ENCODE assay signal across 12 cellular contexts in genomic region chr7:151427705-151428392, GRCh38. TPM values are rescaled to one million over a fixed set of nuclear protein-coding genes. Genes with fewer than 3 reads are reported as not detected.
A peak's percentile ranks its signal among the peaks of the same experiment; 100 is the strongest.
DNase-seq lines count a peak whose midpoint lies in the region; ATAC-seq, FAIRE-seq and TF ChIP-seq lines count a peak whose summit lies in the region.
"Had no signal": no experiment of that assay in that cellular context is flagged by ENCODE, and none has a peak within 500 bp of the region (broad histone marks: within the 10 kb centered on the region; RNA-seq: fewer than 3 reads in every experiment).

No MANE protein-coding gene starts in this region.

- DNase-seq in T-helper 1 cell (no peak), NCI-H2029 treated with DMSO at 0.1 percent for 48 hours (lab: John Stamatoyannopoulos, UW) (peak; percentile 60), NCI-H2081 treated with DMSO at 0.1 percent for 48 hours (lab: John Stamatoyannopoulos, UW) (no peak), OCI-LY7 (ENCODE audit: low spot score) (no peak)
- no peak for DNase-seq in stimulated activated effector memory CD8-positive, alpha-beta T cell treated with anti-CD3 and anti-CD28 coated beads, Interleukin-12 subunit alpha, Interleukin-12 subunit beta, amount 100 ng/mL, for 72 hours (ENCODE audit: low spot score in 2 of 2)
- DNase-seq in activated CD4-positive, alpha-beta T cell treated with anti-CD3 and anti-CD28 coated beads for 4 hours: no peak
- DNase-seq: activated CD4-positive, alpha-beta T cell treated with anti-CD3 and anti-CD28 coated beads for 48 hours; HCEC 1CT; stimulated activated CD4-positive, alpha-beta T cell treated with anti-CD3 and anti-CD28 coated beads, Interleukin-1b, Interleukin-23, amount 100 ng/mL, for 48 hours had no signal

- no peak for ATAC-seq in stimulated activated effector memory CD8-positive, alpha-beta T cell treated with anti-CD3 and anti-CD28 coated beads, Interleukin-12 subunit alpha, Interleukin-12 subunit beta, amount 100 ng/mL, for 72 hours

- H3K4me1 Mint-ChIP-seq in T-helper 1 cell treated with Interleukin-12 subunit alpha and Interleukin-12 subunit beta and Interleukin-4 antibody, amounts not matched to agents 30 μg/mL and 1 μg/mL, for 36 hours (ENCODE audit: low read depth): peaks cover 22% of the 10 kb centered on the region
- peaks cover 39% of the 10 kb centered on the region for H3K4me1 Mint-ChIP-seq in stimulated activated effector memory CD8-positive, alpha-beta T cell treated with anti-CD3 and anti-CD28 coated beads, Interleukin-12 subunit alpha, Interleukin-12 subunit beta, amount 100 ng/mL, for 72 hours

- no peaks in the 10 kb centered on the region for H3K9me2 ChIP-seq in OCI-LY7 (ENCODE audit: insufficient read depth, low read length)

- POLR2A ChIA-PET in OCI-LY7 (lab: Charles Lee): interaction anchor here (0.7 kb wide), 1 partner anchor 75 kb away, joined by 3 read pairs; no protein-coding TSS in a partner anchor

- intact Hi-C loops in OCI-LY7 (cut with micrococcal nuclease; ENCODE audit: unreplicated experiment): no loop called here

- no peaks in the 10 kb centered on the region for H3K9me3 ChIP-seq in OCI-LY7 (ENCODE audit: low read length)
- H3K9me3 ChIP-seq: adrenal gland had no signal

- BruUV-seq in OCI-LY7 (replicated peaks; lab: Mats Ljungman, UMichigan): no TSS peak

- no peaks in the 10 kb centered on the region for H4K20me1 ChIP-seq in OCI-LY7 (ENCODE audit: insufficient read depth, low read length)

- H3K27ac Mint-ChIP-seq in T-helper 1 cell treated with Interleukin-12 subunit alpha and Interleukin-12 subunit beta and Interleukin-4 antibody, amounts not matched to agents 30 μg/mL and 1 μg/mL, for 36 hours: peak overlapping the region; percentile 20
- peak overlapping the region; percentile 43 for H3K27ac Mint-ChIP-seq in stimulated activated effector memory CD8-positive, alpha-beta T cell treated with anti-CD3 and anti-CD28 coated beads, Interleukin-12 subunit alpha, Interleukin-12 subunit beta, amount 100 ng/mL, for 72 hours

- no peak overlapping the region for H3K4me3 Mint-ChIP-seq in T-helper 1 cell treated with Interleukin-12 subunit alpha and Interleukin-12 subunit beta and Interleukin-4 antibody, amounts not matched to agents 30 μg/mL and 1 μg/mL, for 36 hours
- no peak overlapping the region for H3K4me3 Mint-ChIP-seq in stimulated activated effector memory CD8-positive, alpha-beta T cell treated with anti-CD3 and anti-CD28 coated beads, Interleukin-12 subunit alpha, Interleukin-12 subunit beta, amount 100 ng/mL, for 72 hours

- no peak overlapping the region for H3K27ac ChIP-seq in OCI-LY7 (ENCODE audit: low read depth, low read length, poor library complexity, severe bottlenecking)

- no peaks in the 10 kb centered on the region for H3K36me3 ChIP-seq in OCI-LY7 (ENCODE audit: insufficient read depth, low read length)
- H3K36me3 ChIP-seq: adrenal gland had no signal

- no peaks in the 10 kb centered on the region for H3K36me3 Mint-ChIP-seq in T-helper 1 cell treated with Interleukin-12 subunit alpha and Interleukin-12 subunit beta and Interleukin-4 antibody, amounts not matched to agents 30 μg/mL and 1 μg/mL, for 36 hours (ENCODE audit: low read depth)
- H3K36me3 Mint-ChIP-seq in stimulated activated effector memory CD8-positive, alpha-beta T cell treated with anti-CD3 and anti-CD28 coated beads, Interleukin-12 subunit alpha, Interleukin-12 subunit beta, amount 100 ng/mL, for 72 hours: no peaks in the 10 kb centered on the region

- H3K4me1 ChIP-seq in OCI-LY7 (ENCODE audit: insufficient read depth, low read length, poor library complexity, severe bottlenecking): peaks cover 9% of the 10 kb centered on the region

- no peak overlapping the region for H3K4me2 ChIP-seq in OCI-LY7 (ENCODE audit: low read length)

- no peak overlapping the region for H3K4me3 ChIP-seq in OCI-LY7 (ENCODE audit: low read depth, low read length, poor library complexity, severe bottlenecking)
- H3K4me3 ChIP-seq: adrenal gland had no signal

- no peaks in the 10 kb centered on the region for H3K79me2 ChIP-seq in OCI-LY7 (ENCODE audit: insufficient read depth, low read depth, low read length)

- H3K9me3 Mint-ChIP-seq in T-helper 1 cell treated with Interleukin-12 subunit alpha and Interleukin-12 subunit beta and Interleukin-4 antibody, amounts not matched to agents 30 μg/mL and 1 μg/mL, for 36 hours: no peaks in the 10 kb centered on the region
- H3K9me3 Mint-ChIP-seq in stimulated activated effector memory CD8-positive, alpha-beta T cell treated with anti-CD3 and anti-CD28 coated beads, Interleukin-12 subunit alpha, Interleukin-12 subunit beta, amount 100 ng/mL, for 72 hours: no peaks in the 10 kb centered on the region

- H2AFZ ChIP-seq in OCI-LY7 (ENCODE audit: low read length): no peak overlapping the region

- CTCF ChIA-PET in OCI-LY7 (lab: Charles Lee; ENCODE audit: unreplicated experiment): no interaction called here

- TF ChIP-seq CTCF in OCI-LY7 (conservative IDR thresholded peaks at IDR 0.05; ENCODE audit: low read length): no peak

- FAIRE-seq in endometrium (lab: Jason Lieb, UNC): peak; percentile 53

- peaks cover 9% of the 10 kb centered on the region for H3K27me3 Mint-ChIP-seq in T-helper 1 cell treated with Interleukin-12 subunit alpha and Interleukin-12 subunit beta and Interleukin-4 antibody, amounts not matched to agents 30 μg/mL and 1 μg/mL, for 36 hours (ENCODE audit: low read depth)

RNA-seq across cellular contexts. Expression of gene CRYGN, which starts 12.1 kb away (rescaled TPM):
- 0.09 and 0.26 TPM in 2 replicates for total RNA-seq in OCI-LY7 (2014; rRNA removed; shearing (Covaris generic))
- not detected in 2 replicates for total RNA-seq in OCI-LY7 (2022)

RNA-seq across cellular contexts. Expression of gene WDR86, which starts 18.0 kb away (rescaled TPM):
- 0.13 and 0.44 TPM in 2 replicates for total RNA-seq in OCI-LY7 (2014; rRNA removed; shearing (Covaris generic))
- 0.51 and 0.65 TPM in 2 replicates for total RNA-seq in OCI-LY7 (2022)
